ENCODE assay signal across 1 cellular context in the genomic region with DNA sequence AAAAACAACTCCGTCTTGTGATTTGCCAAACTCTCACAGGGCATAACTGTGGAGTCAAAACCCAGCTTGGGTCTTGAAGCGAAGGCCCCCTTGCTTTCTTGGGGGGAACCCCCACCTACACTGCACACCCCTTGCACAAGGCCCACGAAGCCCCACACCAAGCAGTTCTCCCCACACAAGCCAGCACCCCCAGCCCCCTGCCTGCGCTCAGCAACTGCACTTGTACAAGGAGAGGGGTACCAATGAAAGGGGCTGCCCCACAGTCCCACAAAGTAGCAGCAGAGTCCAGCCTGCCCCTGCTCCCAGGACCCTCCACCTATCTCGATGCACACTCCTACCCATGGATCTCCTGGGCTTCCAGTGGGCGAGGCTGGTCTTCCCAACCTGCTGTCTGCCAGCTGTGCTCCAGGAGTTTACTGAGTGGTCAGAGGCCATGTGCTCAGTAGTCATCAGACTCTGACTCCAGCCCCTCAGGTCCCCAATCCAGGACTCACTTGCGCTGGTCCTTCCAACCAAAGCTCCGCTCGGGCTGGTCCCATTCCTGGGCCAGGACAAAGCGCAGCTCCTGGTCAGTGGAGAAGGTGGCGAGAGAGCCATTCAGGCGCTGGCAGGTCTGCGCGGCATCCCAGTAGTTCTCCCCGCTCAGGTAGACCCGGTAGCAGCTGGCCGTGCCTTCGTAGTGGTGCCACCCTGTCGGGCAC.
TF ChIP-seq lines count a peak whose summit lies in the region.

No MANE protein-coding gene starts in this region.

TF ChIP-seq in HepG2, 621 proteins besides CTCF, POLR2A, EP300 and RAD21 (continued from another document):
- TF ChIP-seq, protein P1, sequence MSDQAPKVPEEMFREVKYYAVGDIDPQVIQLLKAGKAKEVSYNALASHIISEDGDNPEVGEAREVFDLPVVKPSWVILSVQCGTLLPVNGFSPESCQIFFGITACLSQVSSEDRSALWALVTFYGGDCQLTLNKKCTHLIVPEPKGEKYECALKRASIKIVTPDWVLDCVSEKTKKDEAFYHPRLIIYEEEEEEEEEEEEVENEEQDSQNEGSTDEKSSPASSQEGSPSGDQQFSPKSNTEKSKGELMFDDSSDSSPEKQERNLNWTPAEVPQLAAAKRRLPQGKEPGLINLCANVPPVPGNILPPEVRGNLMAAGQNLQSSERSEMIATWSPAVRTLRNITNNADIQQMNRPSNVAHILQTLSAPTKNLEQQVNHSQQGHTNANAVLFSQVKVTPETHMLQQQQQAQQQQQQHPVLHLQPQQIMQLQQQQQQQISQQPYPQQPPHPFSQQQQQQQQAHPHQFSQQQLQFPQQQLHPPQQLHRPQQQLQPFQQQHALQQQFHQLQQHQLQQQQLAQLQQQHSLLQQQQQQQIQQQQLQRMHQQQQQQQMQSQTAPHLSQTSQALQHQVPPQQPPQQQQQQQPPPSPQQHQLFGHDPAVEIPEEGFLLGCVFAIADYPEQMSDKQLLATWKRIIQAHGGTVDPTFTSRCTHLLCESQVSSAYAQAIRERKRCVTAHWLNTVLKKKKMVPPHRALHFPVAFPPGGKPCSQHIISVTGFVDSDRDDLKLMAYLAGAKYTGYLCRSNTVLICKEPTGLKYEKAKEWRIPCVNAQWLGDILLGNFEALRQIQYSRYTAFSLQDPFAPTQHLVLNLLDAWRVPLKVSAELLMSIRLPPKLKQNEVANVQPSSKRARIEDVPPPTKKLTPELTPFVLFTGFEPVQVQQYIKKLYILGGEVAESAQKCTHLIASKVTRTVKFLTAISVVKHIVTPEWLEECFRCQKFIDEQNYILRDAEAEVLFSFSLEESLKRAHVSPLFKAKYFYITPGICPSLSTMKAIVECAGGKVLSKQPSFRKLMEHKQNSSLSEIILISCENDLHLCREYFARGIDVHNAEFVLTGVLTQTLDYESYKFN (CRISPR knock-in tag; conservative IDR thresholded peaks at IDR 0.05): no peak
- TF ChIP-seq HCFC1 (IDR thresholded peaks at IDR 0.05; ENCODE audit: low read depth, low read length) (no peak), ZNF101 (CRISPR knock-in tag; IDR thresholded peaks at IDR 0.05; ENCODE audit: borderline replicate concordance, low read depth) (no peak)
- TF ChIP-seq, protein P2, sequence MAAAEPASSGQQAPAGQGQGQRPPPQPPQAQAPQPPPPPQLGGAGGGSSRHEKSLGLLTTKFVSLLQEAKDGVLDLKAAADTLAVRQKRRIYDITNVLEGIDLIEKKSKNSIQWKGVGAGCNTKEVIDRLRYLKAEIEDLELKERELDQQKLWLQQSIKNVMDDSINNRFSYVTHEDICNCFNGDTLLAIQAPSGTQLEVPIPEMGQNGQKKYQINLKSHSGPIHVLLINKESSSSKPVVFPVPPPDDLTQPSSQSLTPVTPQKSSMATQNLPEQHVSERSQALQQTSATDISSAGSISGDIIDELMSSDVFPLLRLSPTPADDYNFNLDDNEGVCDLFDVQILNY (CRISPR knock-in tag; conservative IDR thresholded peaks at IDR 0.05): no peak
- TF ChIP-seq, protein P3, sequence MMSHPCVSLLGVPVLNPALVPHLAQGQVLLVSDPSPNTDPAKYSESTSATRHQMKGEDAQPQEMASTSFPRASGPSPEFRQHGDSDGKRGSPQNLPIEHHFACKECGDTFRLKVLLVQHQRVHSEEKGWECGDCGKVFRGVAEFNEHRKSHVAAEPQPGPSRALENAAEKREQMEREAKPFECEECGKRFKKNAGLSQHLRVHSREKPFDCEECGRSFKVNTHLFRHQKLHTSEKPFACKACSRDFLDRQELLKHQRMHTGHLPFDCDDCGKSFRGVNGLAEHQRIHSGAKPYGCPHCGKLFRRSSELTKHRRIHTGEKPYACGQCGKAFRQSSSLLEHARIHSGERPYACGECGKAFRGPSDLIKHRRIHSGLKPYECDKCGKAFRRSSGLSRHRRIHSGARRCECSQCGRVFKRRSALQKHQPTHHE (CRISPR knock-in tag; IDR thresholded peaks at IDR 0.05; ENCODE audit: borderline replicate concordance): no peak
TF ChIP-seq in HepG2: peak in this region for 1.
